In genomic region chr12:62910549-62911169, GRCh38 we compare ENCODE assay signal across 1 cellular context.
A peak's percentile ranks its signal among the peaks of the same experiment; 100 is the strongest.
TF ChIP-seq lines count a peak whose summit lies in the region.

No MANE protein-coding gene starts in this region.

TF ChIP-seq in K562, 482 proteins besides CTCF, POLR2A, EP300 and RAD21 (continued from another document and continues in another):
- TF ChIP-seq BRF2 (IDR thresholded peaks at IDR 0.05; ENCODE audit: borderline replicate concordance, insufficient read depth, insufficient read length) (no peak), STAT5A (IDR thresholded peaks at IDR 0.05; ENCODE audit: borderline replicate concordance, low read length) (peak; percentile 93), MYC (IDR thresholded peaks at IDR 0.05; ENCODE audit: low read depth, low read length) (peak; percentile 67; the same call in 1 of the 2 replicates), MYC (CRISPR knock-in tag; IDR thresholded peaks at IDR 0.05; ENCODE audit: borderline replicate concordance, low read depth) (no peak), DMBX1 (CRISPR knock-in tag; IDR thresholded peaks at IDR 0.05; ENCODE audit: borderline replicate concordance) (peak; percentile 51; the same call in 1 of the 2 replicates), FOSL1 (tag; conservative IDR thresholded peaks at IDR 0.05) (peak; percentile 82), ZNF280B (CRISPR knock-in tag; IDR thresholded peaks at IDR 0.05) (no peak), TRIM24 (IDR thresholded peaks at IDR 0.05) (peak; percentile 82 to 88), KAT7 (CRISPR knock-in tag; IDR thresholded peaks at IDR 0.05; ENCODE audit: borderline replicate concordance) (no peak), CREB1 (IDR thresholded peaks at IDR 0.05) (peak; percentile 70), CREB1 (CRISPR knock-in tag; IDR thresholded peaks at IDR 0.05) (no peak), ZNF324 (CRISPR knock-in tag; IDR thresholded peaks at IDR 0.05) (no peak), PML (IDR thresholded peaks at IDR 0.05; ENCODE audit: low read length) (peak; percentile 96), TBL1XR1 (IDR thresholded peaks at IDR 0.05; ENCODE audit: low read length in 2 of 2) (peak; percentile 46 to 91; a peak in 3 of 4 replicates), SETDB1 (IDR thresholded peaks at IDR 0.05; ENCODE audit: low read length) (no peak), SMARCA5 (IDR thresholded peaks at IDR 0.05) (no peak), SMAD3 (CRISPR knock-in tag; conservative IDR thresholded peaks at IDR 0.05) (0 out of 2 replicates have a peak, but pooled peaks have one; percentile 58), CCNT2 (IDR thresholded peaks at IDR 0.05; ENCODE audit: borderline replicate concordance, extremely low read depth, insufficient read length, low read depth, low read length) (peak; percentile 96), PBX2 (CRISPR knock-in tag; IDR thresholded peaks at IDR 0.05; ENCODE audit: low read depth) (no peak), PBX2 (tag; conservative IDR thresholded peaks at IDR 0.05; ENCODE audit: low read depth) (peak; percentile 92), GATA2 (CRISPR knock-in tag; IDR thresholded peaks at IDR 0.05) (peak; percentile 92), RCOR1 (IDR thresholded peaks at IDR 0.05; ENCODE audit: borderline replicate concordance in 1 of 2, low read depth in 2 of 2, low read length in 2 of 2) (peak; percentile 95 to 99), ZNF395 (CRISPR knock-in tag; IDR thresholded peaks at IDR 0.05) (peak; percentile 78; the same call in 1 of the 2 replicates), PATZ1 (CRISPR knock-in tag; IDR thresholded peaks at IDR 0.05; ENCODE audit: borderline replicate concordance) (no peak), IRF2 (CRISPR knock-in tag; IDR thresholded peaks at IDR 0.05) (no peak), NCOA2 (IDR thresholded peaks at IDR 0.05; ENCODE audit: partially characterized antibody in 2 of 2) (peak; percentile 79 to 88), CXXC5 (CRISPR knock-in tag; IDR thresholded peaks at IDR 0.05) (peak; percentile 79), NONO (IDR thresholded peaks at IDR 0.05; ENCODE audit: low read depth in 2 of 2, low read length in 1 of 2) (0 out of 4 replicates have a peak, but pooled peaks of 1 of the 2 experiments have one; percentile 40), ZNF717 (CRISPR knock-in tag; IDR thresholded peaks at IDR 0.05) (no peak), ZNF3 (CRISPR knock-in tag; IDR thresholded peaks at IDR 0.05) (no peak), LEF1 (IDR thresholded peaks at IDR 0.05) (peak; percentile 96), POLR2H (tag; IDR thresholded peaks at IDR 0.05; ENCODE audit: low read depth) (peak; percentile 74), PCBP1 (IDR thresholded peaks at IDR 0.05; ENCODE audit: low read depth, low read length, poor library complexity, severe bottlenecking) (no peak), NBN (IDR thresholded peaks at IDR 0.05; ENCODE audit: low read depth) (peak; percentile 87), GTF3C2 (IDR thresholded peaks at IDR 0.05; ENCODE audit: borderline replicate concordance, extremely low read depth, insufficient read length) (no peak), EP400 (IDR thresholded peaks at IDR 0.05) (peak; percentile 49; the same call in 1 of the 2 replicates), SOX6 (IDR thresholded peaks at IDR 0.05) (peak; percentile 96), ETV1 (tag; conservative IDR thresholded peaks at IDR 0.05; ENCODE audit: low read depth) (0 out of 2 replicates have a peak, but pooled peaks have one; percentile 41), TCF7L2 (IDR thresholded peaks at IDR 0.05; ENCODE audit: low read depth, low read length) (no peak), ZNF24 (IDR thresholded peaks at IDR 0.05) (peak; percentile 53; the same call in 1 of the 2 replicates), CTBP1 (IDR thresholded peaks at IDR 0.05; ENCODE audit: borderline replicate concordance) (peak; percentile 89), BMI1 (IDR thresholded peaks at IDR 0.05; ENCODE audit: low read length) (peak; percentile 45; the same call in 1 of the 2 replicates), CGGBP1 (CRISPR knock-in tag; IDR thresholded peaks at IDR 0.05) (no peak), ZZZ3 (IDR thresholded peaks at IDR 0.05) (no peak), RNF2 (IDR thresholded peaks at IDR 0.05) (peak; percentile 99), ZNF384 (IDR thresholded peaks at IDR 0.05; ENCODE audit: low read depth, low read length) (no peak), ATF3 (IDR thresholded peaks at IDR 0.05) (peak; percentile 50; the same call in 1 of the 2 replicates), ATF3 (CRISPR knock-in tag; conservative IDR thresholded peaks at IDR 0.05) (no peak), EZH2 (IDR thresholded peaks at IDR 0.05; ENCODE audit: borderline replicate concordance, low read depth, low read length) (no peak), ZNF766 (CRISPR knock-in tag; conservative IDR thresholded peaks at IDR 0.05) (peak; percentile 91), ZNF695 (CRISPR knock-in tag; IDR thresholded peaks at IDR 0.05) (no peak), ZFP91 (CRISPR knock-in tag; IDR thresholded peaks at IDR 0.05) (no peak), TAF9B (IDR thresholded peaks at IDR 0.05; ENCODE audit: partially characterized antibody) (peak; percentile 42), ZBTB2 (IDR thresholded peaks at IDR 0.05) (peak; percentile 75; the same call in 1 of the 2 replicates), MTA1 (IDR thresholded peaks at IDR 0.05; ENCODE audit: borderline replicate concordance) (peak; percentile 86; the same call in 1 of the 2 replicates), ZNF778 (CRISPR knock-in tag; IDR thresholded peaks at IDR 0.05) (no peak), ZNF239 (CRISPR knock-in tag; IDR thresholded peaks at IDR 0.05) (peak; percentile 54; the same call in 1 of the 2 replicates)
